In the genomic region with DNA sequence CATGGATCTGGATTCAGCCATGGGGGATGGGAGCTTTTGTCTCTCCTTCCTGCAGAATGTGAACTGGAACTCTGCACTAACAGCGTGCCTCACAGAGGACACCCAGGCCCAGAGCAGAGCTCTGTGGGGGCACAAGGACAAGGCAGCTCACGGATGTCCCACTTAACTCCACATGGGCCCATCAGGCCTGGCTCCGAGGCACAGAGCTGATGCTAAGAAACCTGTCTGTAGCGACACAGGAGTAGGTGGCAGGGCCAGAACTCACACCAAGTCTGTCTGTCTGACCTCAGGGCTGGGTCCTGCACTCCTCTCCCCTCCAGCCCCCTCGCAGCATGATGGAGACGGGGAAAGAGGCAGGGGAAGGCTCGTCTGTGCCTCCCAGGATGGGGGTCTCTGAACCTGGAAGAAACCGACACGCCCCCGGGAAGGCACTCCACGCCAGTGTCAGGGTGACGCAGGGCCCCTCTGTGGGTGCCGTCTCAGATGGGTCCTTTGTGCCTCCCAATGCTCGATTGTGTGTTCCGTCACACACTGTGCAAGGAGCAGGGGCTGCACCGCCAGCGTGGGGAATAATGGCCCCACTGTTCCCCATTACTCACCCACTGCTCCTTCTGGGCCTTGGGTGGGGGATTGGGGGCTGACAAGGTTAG, we compare ENCODE assay signal across 1 cellular context.
TF ChIP-seq lines count a peak whose summit lies in the region.

No MANE protein-coding gene starts in this region.

TF ChIP-seq in H1, 55 proteins besides CTCF, POLR2A, EP300 and RAD21:
- TF ChIP-seq EZH2 (IDR thresholded peaks at IDR 0.05; ENCODE audit: low read depth, low read length, severe bottlenecking): no peak
- TF ChIP-seq KDM4A (IDR thresholded peaks at IDR 0.05; ENCODE audit: low read depth, low read length, severe bottlenecking): no peak
- TF ChIP-seq KDM1A (IDR thresholded peaks at IDR 0.05; ENCODE audit: borderline replicate concordance, low read length): no peak
- no peak for TF ChIP-seq ZNF274 (IDR thresholded peaks at IDR 0.05; ENCODE audit: borderline replicate concordance, extremely low read depth, low read length)
- TF ChIP-seq CREB1 (IDR thresholded peaks at IDR 0.05): no peak
- no peak for TF ChIP-seq YY1 (IDR thresholded peaks at IDR 0.05; ENCODE audit: low read depth, low read length)
- TF ChIP-seq, protein P1, sequence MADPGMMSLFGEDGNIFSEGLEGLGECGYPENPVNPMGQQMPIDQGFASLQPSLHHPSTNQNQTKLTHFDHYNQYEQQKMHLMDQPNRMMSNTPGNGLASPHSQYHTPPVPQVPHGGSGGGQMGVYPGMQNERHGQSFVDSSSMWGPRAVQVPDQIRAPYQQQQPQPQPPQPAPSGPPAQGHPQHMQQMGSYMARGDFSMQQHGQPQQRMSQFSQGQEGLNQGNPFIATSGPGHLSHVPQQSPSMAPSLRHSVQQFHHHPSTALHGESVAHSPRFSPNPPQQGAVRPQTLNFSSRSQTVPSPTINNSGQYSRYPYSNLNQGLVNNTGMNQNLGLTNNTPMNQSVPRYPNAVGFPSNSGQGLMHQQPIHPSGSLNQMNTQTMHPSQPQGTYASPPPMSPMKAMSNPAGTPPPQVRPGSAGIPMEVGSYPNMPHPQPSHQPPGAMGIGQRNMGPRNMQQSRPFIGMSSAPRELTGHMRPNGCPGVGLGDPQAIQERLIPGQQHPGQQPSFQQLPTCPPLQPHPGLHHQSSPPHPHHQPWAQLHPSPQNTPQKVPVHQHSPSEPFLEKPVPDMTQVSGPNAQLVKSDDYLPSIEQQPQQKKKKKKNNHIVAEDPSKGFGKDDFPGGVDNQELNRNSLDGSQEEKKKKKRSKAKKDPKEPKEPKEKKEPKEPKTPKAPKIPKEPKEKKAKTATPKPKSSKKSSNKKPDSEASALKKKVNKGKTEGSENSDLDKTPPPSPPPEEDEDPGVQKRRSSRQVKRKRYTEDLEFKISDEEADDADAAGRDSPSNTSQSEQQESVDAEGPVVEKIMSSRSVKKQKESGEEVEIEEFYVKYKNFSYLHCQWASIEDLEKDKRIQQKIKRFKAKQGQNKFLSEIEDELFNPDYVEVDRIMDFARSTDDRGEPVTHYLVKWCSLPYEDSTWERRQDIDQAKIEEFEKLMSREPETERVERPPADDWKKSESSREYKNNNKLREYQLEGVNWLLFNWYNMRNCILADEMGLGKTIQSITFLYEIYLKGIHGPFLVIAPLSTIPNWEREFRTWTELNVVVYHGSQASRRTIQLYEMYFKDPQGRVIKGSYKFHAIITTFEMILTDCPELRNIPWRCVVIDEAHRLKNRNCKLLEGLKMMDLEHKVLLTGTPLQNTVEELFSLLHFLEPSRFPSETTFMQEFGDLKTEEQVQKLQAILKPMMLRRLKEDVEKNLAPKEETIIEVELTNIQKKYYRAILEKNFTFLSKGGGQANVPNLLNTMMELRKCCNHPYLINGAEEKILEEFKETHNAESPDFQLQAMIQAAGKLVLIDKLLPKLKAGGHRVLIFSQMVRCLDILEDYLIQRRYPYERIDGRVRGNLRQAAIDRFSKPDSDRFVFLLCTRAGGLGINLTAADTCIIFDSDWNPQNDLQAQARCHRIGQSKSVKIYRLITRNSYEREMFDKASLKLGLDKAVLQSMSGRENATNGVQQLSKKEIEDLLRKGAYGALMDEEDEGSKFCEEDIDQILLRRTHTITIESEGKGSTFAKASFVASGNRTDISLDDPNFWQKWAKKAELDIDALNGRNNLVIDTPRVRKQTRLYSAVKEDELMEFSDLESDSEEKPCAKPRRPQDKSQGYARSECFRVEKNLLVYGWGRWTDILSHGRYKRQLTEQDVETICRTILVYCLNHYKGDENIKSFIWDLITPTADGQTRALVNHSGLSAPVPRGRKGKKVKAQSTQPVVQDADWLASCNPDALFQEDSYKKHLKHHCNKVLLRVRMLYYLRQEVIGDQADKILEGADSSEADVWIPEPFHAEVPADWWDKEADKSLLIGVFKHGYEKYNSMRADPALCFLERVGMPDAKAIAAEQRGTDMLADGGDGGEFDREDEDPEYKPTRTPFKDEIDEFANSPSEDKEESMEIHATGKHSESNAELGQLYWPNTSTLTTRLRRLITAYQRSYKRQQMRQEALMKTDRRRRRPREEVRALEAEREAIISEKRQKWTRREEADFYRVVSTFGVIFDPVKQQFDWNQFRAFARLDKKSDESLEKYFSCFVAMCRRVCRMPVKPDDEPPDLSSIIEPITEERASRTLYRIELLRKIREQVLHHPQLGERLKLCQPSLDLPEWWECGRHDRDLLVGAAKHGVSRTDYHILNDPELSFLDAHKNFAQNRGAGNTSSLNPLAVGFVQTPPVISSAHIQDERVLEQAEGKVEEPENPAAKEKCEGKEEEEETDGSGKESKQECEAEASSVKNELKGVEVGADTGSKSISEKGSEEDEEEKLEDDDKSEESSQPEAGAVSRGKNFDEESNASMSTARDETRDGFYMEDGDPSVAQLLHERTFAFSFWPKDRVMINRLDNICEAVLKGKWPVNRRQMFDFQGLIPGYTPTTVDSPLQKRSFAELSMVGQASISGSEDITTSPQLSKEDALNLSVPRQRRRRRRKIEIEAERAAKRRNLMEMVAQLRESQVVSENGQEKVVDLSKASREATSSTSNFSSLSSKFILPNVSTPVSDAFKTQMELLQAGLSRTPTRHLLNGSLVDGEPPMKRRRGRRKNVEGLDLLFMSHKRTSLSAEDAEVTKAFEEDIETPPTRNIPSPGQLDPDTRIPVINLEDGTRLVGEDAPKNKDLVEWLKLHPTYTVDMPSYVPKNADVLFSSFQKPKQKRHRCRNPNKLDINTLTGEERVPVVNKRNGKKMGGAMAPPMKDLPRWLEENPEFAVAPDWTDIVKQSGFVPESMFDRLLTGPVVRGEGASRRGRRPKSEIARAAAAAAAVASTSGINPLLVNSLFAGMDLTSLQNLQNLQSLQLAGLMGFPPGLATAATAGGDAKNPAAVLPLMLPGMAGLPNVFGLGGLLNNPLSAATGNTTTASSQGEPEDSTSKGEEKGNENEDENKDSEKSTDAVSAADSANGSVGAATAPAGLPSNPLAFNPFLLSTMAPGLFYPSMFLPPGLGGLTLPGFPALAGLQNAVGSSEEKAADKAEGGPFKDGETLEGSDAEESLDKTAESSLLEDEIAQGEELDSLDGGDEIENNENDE (IDR thresholded peaks at IDR 0.05; ENCODE audit: insufficient replicate concordance, low read length): no peak
- no peak for TF ChIP-seq SP1 (IDR thresholded peaks at IDR 0.05; ENCODE audit: low read depth, low read length)
- no peak for TF ChIP-seq TAF1 (IDR thresholded peaks at IDR 0.05; ENCODE audit: low read depth, low read length)
- TF ChIP-seq NANOG (IDR thresholded peaks at IDR 0.05; ENCODE audit: insufficient read depth, low read depth, low read length, poor library complexity, severe bottlenecking): no peak
- no peak for TF ChIP-seq POU5F1 (IDR thresholded peaks at IDR 0.05; ENCODE audit: low read depth, low read length)
- TF ChIP-seq SIX5 (IDR thresholded peaks at IDR 0.05; ENCODE audit: low read depth, low read length): no peak
